16 cellular contexts compared by ENCODE assay signal in genomic region chr14:24938593-24938992, GRCh38.
A peak's percentile ranks its signal among the peaks of the same experiment; 100 is the strongest.
DNase-seq lines count a peak whose midpoint lies in the region; ATAC-seq and TF ChIP-seq lines count a peak whose summit lies in the region.
"Had no signal": no experiment of that assay in that cellular context is flagged by ENCODE, and none has a peak within 500 bp of the region (broad histone marks: within the 10 kb centered on the region; RNA-seq: fewer than 3 reads in every experiment).

No MANE protein-coding gene starts in this region.

- H3K9me3 Mint-ChIP-seq in effector memory CD8-positive, alpha-beta T cell = no peaks in the 10 kb centered on the region

- no peak overlapping the region for H3K27ac ChIP-seq in osteoblast (ENCODE audit: low read depth, low read length)

- H3K27me3 Mint-ChIP-seq in effector memory CD8-positive, alpha-beta T cell = peaks cover 0 to 7% of the 10 kb centered on the region in 2 donors
- H3K27me3 Mint-ChIP-seq: CD4-positive, CD25-positive, alpha-beta regulatory T cell had no signal

- peak; percentile 93 for DNase-seq in NCI-H2029 treated with DMSO at 0.1 percent for 48 hours (lab: John Stamatoyannopoulos, UW)
- DNase-seq in NCI-H2029 (lab: John Stamatoyannopoulos, UW) = no peak
- peak; percentile 10 for DNase-seq in HK-2 (ENCODE audit: unreplicated experiment)
- peak; percentile 46 for DNase-seq in astrocyte of the hippocampus (ENCODE audit: low read depth, low spot score)
- peak; percentile 11 for DNase-seq in osteoblast (ENCODE audit: insufficient read length, low spot score, missing footprints)
- DNase-seq in effector memory CD8-positive, alpha-beta T cell = no peak
- no peak for DNase-seq in GM10266 (ENCODE audit: extremely low spot score)
- DNase-seq: AML-193; Calu3; CD4-positive, CD25-positive, alpha-beta regulatory T cell; H7; KBM-7; NCI-H524 treated with DMSO at 0.1 percent for 48 hours; RPMI8226; SW 1271 had no signal

- no peaks in the 10 kb centered on the region for H3K4me1 Mint-ChIP-seq in effector memory CD8-positive, alpha-beta T cell (ENCODE audit: low read depth in 2 of 2)
- H3K4me1 Mint-ChIP-seq: CD4-positive, CD25-positive, alpha-beta regulatory T cell had no signal

- H3K27ac Mint-ChIP-seq in effector memory CD8-positive, alpha-beta T cell = no peak overlapping the region
- H3K27ac Mint-ChIP-seq: CD4-positive, CD25-positive, alpha-beta regulatory T cell had no signal

- no peaks in the 10 kb centered on the region for H3K79me2 ChIP-seq in osteoblast (ENCODE audit: insufficient read depth, low read length)

- H3K9me3 ChIP-seq in osteoblast (ENCODE audit: low read depth, low read length) = no peaks in the 10 kb centered on the region

- no peak overlapping the region for H3K4me3 ChIP-seq in osteoblast (ENCODE audit: insufficient read depth, low read length)

- H3K27me3 ChIP-seq in osteoblast (ENCODE audit: insufficient read depth, low read length) = no peaks in the 10 kb centered on the region

- no peaks in the 10 kb centered on the region for H3K4me1 ChIP-seq in osteoblast (ENCODE audit: insufficient read depth, low read length)

- no peaks in the 10 kb centered on the region for H3K36me3 ChIP-seq in osteoblast (ENCODE audit: insufficient read depth, low read length)

- H3K36me3 Mint-ChIP-seq in effector memory CD8-positive, alpha-beta T cell (ENCODE audit: insufficient read depth) = no peaks in the 10 kb centered on the region
- H3K36me3 Mint-ChIP-seq: CD4-positive, CD25-positive, alpha-beta regulatory T cell had no signal

- H3K4me3 Mint-ChIP-seq in effector memory CD8-positive, alpha-beta T cell = no peak overlapping the region
- H3K4me3 Mint-ChIP-seq: CD4-positive, CD25-positive, alpha-beta regulatory T cell had no signal

- ATAC-seq in effector memory CD8-positive, alpha-beta T cell (replicated peaks) = no peak
- no peak for ATAC-seq in HG03457 (IDR thresholded peaks at IDR 0.05; ENCODE audit: unreplicated experiment)

- H4K20me1 ChIP-seq in osteoblast (ENCODE audit: insufficient read depth, low read length) = no peaks in the 10 kb centered on the region

- no peak overlapping the region for H3K4me2 ChIP-seq in osteoblast (ENCODE audit: insufficient read depth, low read length)

- TF ChIP-seq CTCF in osteoblast (IDR thresholded peaks at IDR 0.05; ENCODE audit: extremely low read depth, low read depth, low read length) (no peak), GM10266 (IDR thresholded peaks at IDR 0.05; ENCODE audit: control insufficient read depth, insufficient read depth, low read depth, missing control alignments) (no peak)

- no peak overlapping the region for H2AFZ ChIP-seq in osteoblast (ENCODE audit: low read length)

Comparison
In these comparisons a context has a peak if more than half of its experiments do, and no peak if none do; other contexts are left out.
1. DNase-seq: peak in NCI-H2029 treated with DMSO at 0.1 percent for 48 hours (single experiment), HK-2 (single experiment), astrocyte of the hippocampus (single experiment) and osteoblast (single experiment); none in NCI-H2029 (single experiment), effector memory CD8-positive, alpha-beta T cell (0 of 3) and GM10266 (single experiment).